Comparison of ENCODE assay signal across 10 cellular contexts in genomic region chr1:22717038-22717758, GRCh38. TPM values are rescaled to one million over a fixed set of nuclear protein-coding genes. Genes with fewer than 3 reads are reported as not detected.
A peak's percentile ranks its signal among the peaks of the same experiment; 100 is the strongest.
DNase-seq lines count a peak whose midpoint lies in the region; ATAC-seq, FAIRE-seq and TF ChIP-seq lines count a peak whose summit lies in the region.
"Had no signal": no experiment of that assay in that cellular context is flagged by ENCODE, and none has a peak within 500 bp of the region (broad histone marks: within the 10 kb centered on the region; RNA-seq: fewer than 3 reads in every experiment).

No MANE protein-coding gene starts in this region.

- peaks cover 4% of the 10 kb centered on the region for H3K36me3 Mint-ChIP-seq in type B pancreatic cell
- H3K36me3 Mint-ChIP-seq in T-helper 2 cell treated with Interferon-gamma antibody and Interleukin-4, amounts not matched to agents 5 μg/mL and 100 μg/mL, for 36 hours (ENCODE audit: low read depth): no peaks in the 10 kb centered on the region
- no peaks in the 10 kb centered on the region for H3K36me3 Mint-ChIP-seq in activated T-helper 17 cell treated with anti-CD3 and anti-CD28 coated beads, Interleukin-2, amount 50 U/mL, for 72 hours (ENCODE audit: low read depth)

- no peaks in the 10 kb centered on the region for H3K27me3 ChIP-seq in bronchial epithelial cell (ENCODE audit: control insufficient read depth, insufficient read depth, low read length)

- DNase-seq in SHP77 (lab: John Stamatoyannopoulos, UW): peak; percentile 16 to 17
- DNase-seq in SHP77 treated with DMSO at 0.1 percent for 48 hours (lab: John Stamatoyannopoulos, UW): no peak
- peak; percentile 69 for DNase-seq in NCI-H345 (lab: John Stamatoyannopoulos, UW)
- no peak for DNase-seq in bronchial epithelial cell (ENCODE audit: low read depth)
- no peak for DNase-seq in type B pancreatic cell (ENCODE audit: extremely low spot score, unreplicated experiment)
- DNase-seq in T-helper 2 cell treated with Interferon-gamma antibody and Interleukin-4, amounts not matched to agents 5 μg/mL and 100 μg/mL, for 36 hours (ENCODE audit: low spot score): no peak
- DNase-seq: retina had no signal

- no peak for ATAC-seq in GM18511 (IDR thresholded peaks at IDR 0.05; ENCODE audit: unreplicated experiment)
- no peak for ATAC-seq in activated T-helper 17 cell treated with anti-CD3 and anti-CD28 coated beads, Interleukin-2, amount 50 U/mL, for 72 hours (replicated peaks)

- peak overlapping the region; percentile 23 for H3K4me3 Mint-ChIP-seq in type B pancreatic cell
- H3K4me3 Mint-ChIP-seq in T-helper 2 cell treated with Interferon-gamma antibody and Interleukin-4, amounts not matched to agents 5 μg/mL and 100 μg/mL, for 36 hours: no peak overlapping the region
- no peak overlapping the region for H3K4me3 Mint-ChIP-seq in activated T-helper 17 cell treated with anti-CD3 and anti-CD28 coated beads, Interleukin-2, amount 50 U/mL, for 72 hours

- peaks cover 35% of the 10 kb centered on the region for H3K4me1 Mint-ChIP-seq in type B pancreatic cell (ENCODE audit: unreplicated experiment)
- no peaks in the 10 kb centered on the region for H3K4me1 Mint-ChIP-seq in T-helper 2 cell treated with Interferon-gamma antibody and Interleukin-4, amounts not matched to agents 5 μg/mL and 100 μg/mL, for 36 hours (ENCODE audit: low read depth)
- H3K4me1 Mint-ChIP-seq in activated T-helper 17 cell treated with anti-CD3 and anti-CD28 coated beads, Interleukin-2, amount 50 U/mL, for 72 hours: peaks cover 6% of the 10 kb centered on the region

- peak overlapping the region; percentile 63 for H3K27ac Mint-ChIP-seq in type B pancreatic cell
- no peak overlapping the region for H3K27ac Mint-ChIP-seq in T-helper 2 cell treated with Interferon-gamma antibody and Interleukin-4, amounts not matched to agents 5 μg/mL and 100 μg/mL, for 36 hours
- no peak overlapping the region for H3K27ac Mint-ChIP-seq in activated T-helper 17 cell treated with anti-CD3 and anti-CD28 coated beads, Interleukin-2, amount 50 U/mL, for 72 hours

- H3K9me3 Mint-ChIP-seq in type B pancreatic cell: no peaks in the 10 kb centered on the region
- H3K9me3 Mint-ChIP-seq in T-helper 2 cell treated with Interferon-gamma antibody and Interleukin-4, amounts not matched to agents 5 μg/mL and 100 μg/mL, for 36 hours: no peaks in the 10 kb centered on the region
- H3K9me3 Mint-ChIP-seq in activated T-helper 17 cell treated with anti-CD3 and anti-CD28 coated beads, Interleukin-2, amount 50 U/mL, for 72 hours: no peaks in the 10 kb centered on the region

- FAIRE-seq in bronchial epithelial cell (lab: Jason Lieb, UNC): peak; percentile 36
- FAIRE-seq: endothelial cell of umbilical vein had no signal

- TF ChIP-seq CTCF in bronchial epithelial cell (IDR thresholded peaks at IDR 0.05; ENCODE audit: insufficient read depth, low read length, severe bottlenecking) (no peak), type B pancreatic cell (conservative IDR thresholded peaks at IDR 0.05) (no peak)

- peaks cover 5% of the 10 kb centered on the region for H3K36me3 ChIP-seq in bronchial epithelial cell (ENCODE audit: control insufficient read depth, insufficient read depth, low read length)

- H3K4me3 ChIP-seq in bronchial epithelial cell (ENCODE audit: low read depth, low read length): no peak overlapping the region

- H3K27me3 Mint-ChIP-seq in type B pancreatic cell: no peaks in the 10 kb centered on the region
- peaks cover 25% of the 10 kb centered on the region for H3K27me3 Mint-ChIP-seq in T-helper 2 cell treated with Interferon-gamma antibody and Interleukin-4, amounts not matched to agents 5 μg/mL and 100 μg/mL, for 36 hours (ENCODE audit: low read depth)
- H3K27me3 Mint-ChIP-seq in activated T-helper 17 cell treated with anti-CD3 and anti-CD28 coated beads, Interleukin-2, amount 50 U/mL, for 72 hours: peaks cover 34% of the 10 kb centered on the region

RNA-seq across cellular contexts. Expression of gene EPHB2, which starts 6.6 kb away (rescaled TPM):
- total RNA-seq in bronchial epithelial cell: 10.0 and 16.4 TPM in 2 replicates
- total RNA-seq in type B pancreatic cell (ENCODE audit: low replicate concordance): 40.3 and 44.6 TPM in 2 replicates
- total RNA-seq in activated T-helper 17 cell treated with anti-CD3 and anti-CD28 coated beads, Interleukin-2, amount 50 U/mL, for 72 hours: under 1 TPM in 1 of 2 donors, not detected in 1; 0.04 TPM

Comparison
In these comparisons a context has a peak if more than half of its experiments do, and no peak if none do; other contexts are left out.
1. DNase-seq: peak in SHP77 (2 of 2) and NCI-H345 (single experiment); none in SHP77 treated with DMSO at 0.1 percent for 48 hours (single experiment), bronchial epithelial cell (single experiment), type B pancreatic cell (single experiment) and T-helper 2 cell treated with Interferon-gamma antibody and Interleukin-4, amounts not matched to agents 5 μg/mL and 100 μg/mL, for 36 hours (single experiment).